Comparison of ENCODE assay signal across 1 cellular context in genomic region chr15:68271854-68272471, GRCh38.
A peak's percentile ranks its signal among the peaks of the same experiment; 100 is the strongest.
TF ChIP-seq lines count a peak whose summit lies in the region.

No MANE protein-coding gene starts in this region.

TF ChIP-seq in HEK293, 187 proteins besides CTCF, POLR2A, EP300 and RAD21 (continued from another document):
- no peak for TF ChIP-seq ZNF560 (tag by site-specific recombination; IDR thresholded peaks at IDR 0.05; ENCODE audit: borderline replicate concordance)
- peak; percentile 91 for TF ChIP-seq ZBTB20 (tag by site-specific recombination; IDR thresholded peaks at IDR 0.05)
- TF ChIP-seq OSR2 (tag by site-specific recombination; IDR thresholded peaks at IDR 0.05): no peak
- no peak for TF ChIP-seq ZSCAN5A (tag by site-specific recombination; IDR thresholded peaks at IDR 0.05)
- no peak for TF ChIP-seq ZNF747 (tag by site-specific recombination; IDR thresholded peaks at IDR 0.05)
- no peak for TF ChIP-seq ZNF211 (tag by site-specific recombination; IDR thresholded peaks at IDR 0.05; ENCODE audit: low read depth)
- no peak for TF ChIP-seq ZNF112 (tag by site-specific recombination; IDR thresholded peaks at IDR 0.05)
- TF ChIP-seq ZBTB11 (tag by site-specific recombination; conservative IDR thresholded peaks at IDR 0.05; ENCODE audit: low read depth): no peak
- TF ChIP-seq, protein P1, sequence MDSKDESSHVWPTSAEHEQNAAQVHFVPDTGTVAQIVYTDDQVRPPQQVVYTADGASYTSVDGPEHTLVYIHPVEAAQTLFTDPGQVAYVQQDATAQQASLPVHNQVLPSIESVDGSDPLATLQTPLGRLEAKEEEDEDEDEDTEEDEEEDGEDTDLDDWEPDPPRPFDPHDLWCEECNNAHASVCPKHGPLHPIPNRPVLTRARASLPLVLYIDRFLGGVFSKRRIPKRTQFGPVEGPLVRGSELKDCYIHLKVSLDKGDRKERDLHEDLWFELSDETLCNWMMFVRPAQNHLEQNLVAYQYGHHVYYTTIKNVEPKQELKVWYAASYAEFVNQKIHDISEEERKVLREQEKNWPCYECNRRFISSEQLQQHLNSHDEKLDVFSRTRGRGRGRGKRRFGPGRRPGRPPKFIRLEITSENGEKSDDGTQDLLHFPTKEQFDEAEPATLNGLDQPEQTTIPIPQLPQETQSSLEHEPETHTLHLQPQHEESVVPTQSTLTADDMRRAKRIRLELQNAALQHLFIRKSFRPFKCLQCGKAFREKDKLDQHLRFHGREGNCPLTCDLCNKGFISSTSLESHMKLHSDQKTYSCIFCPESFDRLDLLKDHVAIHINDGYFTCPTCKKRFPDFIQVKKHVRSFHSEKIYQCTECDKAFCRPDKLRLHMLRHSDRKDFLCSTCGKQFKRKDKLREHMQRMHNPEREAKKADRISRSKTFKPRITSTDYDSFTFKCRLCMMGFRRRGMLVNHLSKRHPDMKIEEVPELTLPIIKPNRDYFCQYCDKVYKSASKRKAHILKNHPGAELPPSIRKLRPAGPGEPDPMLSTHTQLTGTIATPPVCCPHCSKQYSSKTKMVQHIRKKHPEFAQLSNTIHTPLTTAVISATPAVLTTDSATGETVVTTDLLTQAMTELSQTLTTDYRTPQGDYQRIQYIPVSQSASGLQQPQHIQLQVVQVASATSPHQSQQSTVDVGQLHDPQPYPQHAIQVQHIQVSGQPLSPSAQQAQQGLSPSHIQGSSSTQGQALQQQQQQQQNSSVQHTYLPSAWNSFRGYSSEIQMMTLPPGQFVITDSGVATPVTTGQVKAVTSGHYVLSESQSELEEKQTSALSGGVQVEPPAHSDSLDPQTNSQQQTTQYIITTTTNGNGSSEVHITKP (tag by site-specific recombination; IDR thresholded peaks at IDR 0.05): peak; percentile 74
- TF ChIP-seq ZNF311 (tag by site-specific recombination; IDR thresholded peaks at IDR 0.05; ENCODE audit: borderline replicate concordance): no peak
- peak; percentile 96 for TF ChIP-seq ZBTB8A (tag by site-specific recombination; IDR thresholded peaks at IDR 0.05)
- TF ChIP-seq ZNF777 (tag by site-specific recombination; IDR thresholded peaks at IDR 0.05; ENCODE audit: borderline replicate concordance): no peak
- peak; percentile 56; the same call in 1 of the 2 replicates for TF ChIP-seq ZBTB21 (tag by site-specific recombination; IDR thresholded peaks at IDR 0.05)
- TF ChIP-seq ZNF624 (tag by site-specific recombination; IDR thresholded peaks at IDR 0.05): no peak
- 0 out of 2 replicates have a peak, but pooled peaks have one; percentile 53 for TF ChIP-seq ZNF501 (tag by site-specific recombination; IDR thresholded peaks at IDR 0.05)
- no peak for TF ChIP-seq ZNF433 (tag by site-specific recombination; IDR thresholded peaks at IDR 0.05; ENCODE audit: low read depth)
- no peak for TF ChIP-seq ZNF654 (tag by site-specific recombination; IDR thresholded peaks at IDR 0.05; ENCODE audit: low read depth)
- TF ChIP-seq, protein P2, sequence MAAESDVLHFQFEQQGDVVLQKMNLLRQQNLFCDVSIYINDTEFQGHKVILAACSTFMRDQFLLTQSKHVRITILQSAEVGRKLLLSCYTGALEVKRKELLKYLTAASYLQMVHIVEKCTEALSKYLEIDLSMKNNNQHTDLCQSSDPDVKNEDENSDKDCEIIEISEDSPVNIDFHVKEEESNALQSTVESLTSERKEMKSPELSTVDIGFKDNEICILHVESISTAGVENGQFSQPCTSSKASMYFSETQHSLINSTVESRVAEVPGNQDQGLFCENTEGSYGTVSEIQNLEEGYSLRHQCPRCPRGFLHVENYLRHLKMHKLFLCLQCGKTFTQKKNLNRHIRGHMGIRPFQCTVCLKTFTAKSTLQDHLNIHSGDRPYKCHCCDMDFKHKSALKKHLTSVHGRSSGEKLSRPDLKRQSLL (tag by site-specific recombination; IDR thresholded peaks at IDR 0.05): no peak
- no peak for TF ChIP-seq ZNF701 (tag by site-specific recombination; IDR thresholded peaks at IDR 0.05)
- TF ChIP-seq ZNF18 (tag by site-specific recombination; IDR thresholded peaks at IDR 0.05): no peak
- TF ChIP-seq ZNF670 (tag by site-specific recombination; IDR thresholded peaks at IDR 0.05; ENCODE audit: low read depth): no peak
- peak; percentile 56 for TF ChIP-seq SP2 (tag by site-specific recombination; IDR thresholded peaks at IDR 0.05)
- TF ChIP-seq ZNF623 (tag by site-specific recombination; IDR thresholded peaks at IDR 0.05): no peak
- TF ChIP-seq, protein P3, sequence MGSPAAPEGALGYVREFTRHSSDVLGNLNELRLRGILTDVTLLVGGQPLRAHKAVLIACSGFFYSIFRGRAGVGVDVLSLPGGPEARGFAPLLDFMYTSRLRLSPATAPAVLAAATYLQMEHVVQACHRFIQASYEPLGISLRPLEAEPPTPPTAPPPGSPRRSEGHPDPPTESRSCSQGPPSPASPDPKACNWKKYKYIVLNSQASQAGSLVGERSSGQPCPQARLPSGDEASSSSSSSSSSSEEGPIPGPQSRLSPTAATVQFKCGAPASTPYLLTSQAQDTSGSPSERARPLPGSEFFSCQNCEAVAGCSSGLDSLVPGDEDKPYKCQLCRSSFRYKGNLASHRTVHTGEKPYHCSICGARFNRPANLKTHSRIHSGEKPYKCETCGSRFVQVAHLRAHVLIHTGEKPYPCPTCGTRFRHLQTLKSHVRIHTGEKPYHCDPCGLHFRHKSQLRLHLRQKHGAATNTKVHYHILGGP (tag by site-specific recombination; IDR thresholded peaks at IDR 0.05): no peak
- TF ChIP-seq ZNF621 (tag by site-specific recombination; IDR thresholded peaks at IDR 0.05): no peak
- TF ChIP-seq, protein P4, sequence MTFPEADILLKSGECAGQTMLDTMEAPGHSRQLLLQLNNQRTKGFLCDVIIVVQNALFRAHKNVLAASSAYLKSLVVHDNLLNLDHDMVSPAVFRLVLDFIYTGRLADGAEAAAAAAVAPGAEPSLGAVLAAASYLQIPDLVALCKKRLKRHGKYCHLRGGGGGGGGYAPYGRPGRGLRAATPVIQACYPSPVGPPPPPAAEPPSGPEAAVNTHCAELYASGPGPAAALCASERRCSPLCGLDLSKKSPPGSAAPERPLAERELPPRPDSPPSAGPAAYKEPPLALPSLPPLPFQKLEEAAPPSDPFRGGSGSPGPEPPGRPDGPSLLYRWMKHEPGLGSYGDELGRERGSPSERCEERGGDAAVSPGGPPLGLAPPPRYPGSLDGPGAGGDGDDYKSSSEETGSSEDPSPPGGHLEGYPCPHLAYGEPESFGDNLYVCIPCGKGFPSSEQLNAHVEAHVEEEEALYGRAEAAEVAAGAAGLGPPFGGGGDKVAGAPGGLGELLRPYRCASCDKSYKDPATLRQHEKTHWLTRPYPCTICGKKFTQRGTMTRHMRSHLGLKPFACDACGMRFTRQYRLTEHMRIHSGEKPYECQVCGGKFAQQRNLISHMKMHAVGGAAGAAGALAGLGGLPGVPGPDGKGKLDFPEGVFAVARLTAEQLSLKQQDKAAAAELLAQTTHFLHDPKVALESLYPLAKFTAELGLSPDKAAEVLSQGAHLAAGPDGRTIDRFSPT (tag by site-specific recombination; IDR thresholded peaks at IDR 0.05): no peak; the same call in 1 of the 2 replicates
- no peak for TF ChIP-seq ZNF248 (tag by site-specific recombination; IDR thresholded peaks at IDR 0.05)
- no peak for TF ChIP-seq ZBTB49 (tag by site-specific recombination; IDR thresholded peaks at IDR 0.05; ENCODE audit: low read depth)
- no peak for TF ChIP-seq ZNF48 (tag by site-specific recombination; IDR thresholded peaks at IDR 0.05)
- TF ChIP-seq SETDB1 (IDR thresholded peaks at IDR 0.05; ENCODE audit: insufficient read length, low read length): no peak
- peak; percentile 72; the same call in 1 of the 2 replicates for TF ChIP-seq GLIS2 (tag by site-specific recombination; IDR thresholded peaks at IDR 0.05)
- TF ChIP-seq YY2 (tag by site-specific recombination; IDR thresholded peaks at IDR 0.05): 0 out of 2 replicates have a peak, but pooled peaks have one; percentile 29
- TF ChIP-seq ZNF837 (tag by site-specific recombination; IDR thresholded peaks at IDR 0.05): no peak
- TF ChIP-seq KLF7 (tag by site-specific recombination; IDR thresholded peaks at IDR 0.05; ENCODE audit: borderline replicate concordance): no peak
- no peak for TF ChIP-seq ZNF677 (tag by site-specific recombination; IDR thresholded peaks at IDR 0.05)
- peak; percentile 89; the same call in 1 of the 2 replicates for TF ChIP-seq ZFP37 (tag by site-specific recombination; IDR thresholded peaks at IDR 0.05)
- TF ChIP-seq ZNF558 (tag by site-specific recombination; IDR thresholded peaks at IDR 0.05): no peak
